ENCODE assay signal across 11 cellular contexts in the genomic region with DNA sequence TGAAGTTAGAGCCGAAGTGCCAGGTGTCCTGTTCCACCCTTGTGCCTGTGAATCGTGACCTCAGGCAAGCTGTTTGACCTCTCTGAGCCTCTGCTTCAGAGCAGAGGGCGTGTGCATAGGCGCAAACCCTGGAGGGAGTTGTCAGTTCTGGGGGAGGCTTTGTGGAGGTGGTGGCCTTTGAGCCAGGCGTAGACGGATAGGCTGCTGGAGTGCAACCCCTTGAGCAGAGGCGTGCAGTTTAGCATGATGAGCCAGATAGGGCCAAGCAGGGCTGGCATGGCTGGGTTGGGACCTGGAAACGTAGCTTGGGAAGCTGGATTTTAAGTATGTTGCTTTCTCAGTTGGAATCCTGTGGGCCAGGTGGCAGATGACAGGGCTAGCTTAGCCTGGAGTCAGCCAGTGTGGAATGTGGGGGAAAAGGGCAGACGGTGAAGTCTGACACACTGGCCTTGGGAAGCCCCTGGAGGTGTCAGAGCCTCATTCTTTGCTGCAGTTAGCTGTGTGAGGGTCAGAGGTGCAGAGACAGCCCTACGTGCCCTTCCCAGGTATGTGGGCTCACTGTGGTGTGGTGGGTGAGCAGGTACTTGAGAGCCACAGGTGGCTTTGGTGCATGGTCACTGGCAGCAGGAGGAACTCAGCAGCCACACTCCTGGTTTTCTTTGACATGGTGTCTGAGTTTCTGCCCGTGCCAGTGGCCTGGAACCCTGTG.
DNase-seq lines count a peak whose midpoint lies in the region; ATAC-seq, FAIRE-seq and TF ChIP-seq lines count a peak whose summit lies in the region.
"Had no signal": no experiment of that assay in that cellular context is flagged by ENCODE, and none has a peak within 500 bp of the region (broad histone marks: within the 10 kb centered on the region; RNA-seq: fewer than 3 reads in every experiment).

No MANE protein-coding gene starts in this region.

- POLR2A ChIA-PET in HepG2 (lab: Yijun Ruan, JAX), result interaction anchor here (1.1 to 2.0 kb wide), 3 partner anchors 10 to 116 kb away, joined by 3 to 6 read pairs (median 3); no protein-coding TSS in a partner anchor

- no TSS peak for BruUV-seq in HepG2 (replicated peaks; lab: Mats Ljungman, UMichigan)

- no peaks in the 10 kb centered on the region for H4K20me1 ChIP-seq in HepG2 (ENCODE audit: insufficient read depth, low read length)

- no peak for TF ChIP-seq POLR2A in HepG2 (IDR thresholded peaks at IDR 0.05; ENCODE audit: insufficient read depth in 1 of 2, low read depth in 2 of 2, low read length in 2 of 2)
- no peak for TF ChIP-seq POLR2A in testis (IDR thresholded peaks at IDR 0.05)

- TF ChIP-seq RAD21 in HepG2 (CRISPR knock-in tag; IDR thresholded peaks at IDR 0.05), result no peak

- H3K4me1 ChIP-seq in HUES64 (ENCODE audit: insufficient read depth, low read length), result peaks cover 44% of the 10 kb centered on the region
- peaks cover 91% of the 10 kb centered on the region for H3K4me1 ChIP-seq in HepG2 (ENCODE audit: insufficient read depth, low read length)
- H3K4me1 ChIP-seq in testis, result peaks cover 73% of the 10 kb centered on the region

- in situ Hi-C loops in HepG2 (cut with HindIII; ENCODE audit: extremely low pct_ligation_motif_present, low pct_unique_long_range_greater_than_20kb), result loop anchor here (10.0 to 25.0 kb wide), 2 partner anchors 120 to 242 kb away; no protein-coding TSS in a partner anchor

- intact Hi-C loops in HepG2 (cut with micrococcal nuclease; ENCODE audit: unreplicated experiment), result loop anchor here (1.0 to 10.0 kb wide), 4 partner anchors 80 to 248 kb away; no protein-coding TSS in a partner anchor
- intact Hi-C loops in testis (cut with DNase I; ENCODE audit: low total_unique reads), result no loop called here

- H3K27me3 ChIP-seq in HUES64 (ENCODE audit: insufficient read depth, low read length) (no peaks in the 10 kb centered on the region), HepG2 (ENCODE audit: control insufficient read depth in 1 of 2, insufficient read depth in 2 of 2, low read length in 2 of 2) (no peaks in the 10 kb centered on the region), testis (no peaks in the 10 kb centered on the region)

- no peak for TF ChIP-seq CTCF in HepG2 (CRISPR knock-in tag; IDR thresholded peaks at IDR 0.05)
- TF ChIP-seq CTCF in testis (IDR thresholded peaks at IDR 0.05), result no peak

- TF ChIP-seq EP300 in HepG2 (IDR thresholded peaks at IDR 0.05; ENCODE audit: low read depth in 2 of 2, low read length in 2 of 2) (no peak), HepG2 (CRISPR knock-in tag; IDR thresholded peaks at IDR 0.05; ENCODE audit: borderline replicate concordance) (peak; percentile 9; the same call in 1 of the 2 replicates)

- H3K27ac ChIP-seq in HUES64 (ENCODE audit: low read depth, low read length), result 0 out of 2 replicates have a peak overlapping the region, but pooled peaks have one; percentile 7
- H3K27ac ChIP-seq in HepG2 (ENCODE audit: extremely low read length, insufficient read depth, low read length), result peak overlapping the region; percentile 48
- H3K27ac ChIP-seq in testis, result peak overlapping the region; percentile 89 to 95
- H3K27ac ChIP-seq: SK-N-MC had no signal

- H3K36me3 ChIP-seq in HUES64 (ENCODE audit: insufficient read depth, low read length) (no peaks in the 10 kb centered on the region), HepG2 (replicated peaks in 1 of 2; ENCODE audit: control insufficient read depth in 1 of 2, insufficient read depth in 2 of 2, low read length in 2 of 2) (peaks cover under 1 to 17% of the 10 kb centered on the region in 2 experiments; a peak in 4 of 5 replicates), testis (ENCODE audit: low read depth, missing control alignments) (no peaks in the 10 kb centered on the region)
- H3K36me3 ChIP-seq: HAP-1 had no signal

- H3K4me3 ChIP-seq in HUES64 (ENCODE audit: low read length) (no peak overlapping the region), HepG2 (replicated peaks in 1 of 3; ENCODE audit: insufficient read depth in 1 of 3, low read depth in 2 of 3, low read length in 3 of 3) (peak overlapping the region; percentile 25 to 85 (median 70); a peak in 5 of 6 replicates), testis (peak overlapping the region in 1 of 2 donors; percentile 68)
- H3K4me3 ChIP-seq: HAP-1, SK-N-MC had no signal

- H3K9ac ChIP-seq in HUES64 (ENCODE audit: low read depth, low read length) (no peak overlapping the region; the same call in 1 of the 2 replicates), HepG2 (ENCODE audit: insufficient read depth, low read depth, low read length) (peak overlapping the region; percentile 75)

- ATAC-seq in HepG2, result peak; percentile 57

- no peak for FAIRE-seq in HepG2 (lab: Jason Lieb, UNC)

- 78% methylated on average over 11 of the region's 11 CpGs for WGBS in HUES64
- WGBS in HepG2 (ENCODE audit: low lambda C conversion rate), result 9% methylated on average over 8 of the region's 11 CpGs
- 44 to 60% methylated on average over 8 to 11 of the region's 11 CpGs for WGBS in testis, 2 donors

- no peak overlapping the region for H2AFZ ChIP-seq in HepG2 (ENCODE audit: low read length)

- H3K9me3 ChIP-seq in HUES64 (ENCODE audit: insufficient read depth, low read depth, low read length) (no peaks in the 10 kb centered on the region), HepG2 (ENCODE audit: low read length) (no peaks in the 10 kb centered on the region), testis (no peaks in the 10 kb centered on the region)
- H3K9me3 ChIP-seq: HAP-1 had no signal

- DNase-seq in astrocyte of the hippocampus (ENCODE audit: low read depth, low spot score) (peak; percentile 62), HepG2 (ENCODE audit: low spot score) (peak; percentile 61), testis (peak; percentile 83), SIG-M5 treated with dmso at 0.1 percent for 504 hours (lab: John Stamatoyannopoulos, UW; ENCODE audit: unreplicated experiment) (no peak), cortex of kidney (lab: John Stamatoyannopoulos, UW) (no peak), NCI-H2107 treated with DMSO at 0.1 percent for 48 hours (lab: John Stamatoyannopoulos, UW; ENCODE audit: unreplicated experiment) (no peak)
- no peak for DNase-seq in stimulated activated naive CD4-positive, alpha-beta T cell treated with Interleukin-2 at 50 U/mL for 16 hours (lab: John Stamatoyannopoulos, UW)
- DNase-seq: NCI-H1048 had no signal

- H3K79me2 ChIP-seq in HepG2 (ENCODE audit: insufficient read depth, low read length), result peaks cover 70% of the 10 kb centered on the region

- CTCF ChIA-PET in HepG2 (lab: Yijun Ruan, JAX; ENCODE audit: low intra/inter-chr PET ratio, low total read pairs), result interaction anchor here (1.4 kb wide), 1 partner anchor 116 kb away, joined by 7 read pairs; no protein-coding TSS in a partner anchor

- peak overlapping the region; percentile 76 for H3K4me2 ChIP-seq in HepG2 (ENCODE audit: low read depth, low read length)

TF ChIP-seq in HepG2, 621 proteins besides CTCF, POLR2A, EP300 and RAD21 (continues in another document):
- TF ChIP-seq SMARCC2 (IDR thresholded peaks at IDR 0.05) (no peak), EZH2 (conservative IDR thresholded peaks at IDR 0.05; ENCODE audit: low read depth, low read length) (no peak), HOXA3 (CRISPR knock-in tag; IDR thresholded peaks at IDR 0.05) (no peak)
- TF ChIP-seq, protein P1, sequence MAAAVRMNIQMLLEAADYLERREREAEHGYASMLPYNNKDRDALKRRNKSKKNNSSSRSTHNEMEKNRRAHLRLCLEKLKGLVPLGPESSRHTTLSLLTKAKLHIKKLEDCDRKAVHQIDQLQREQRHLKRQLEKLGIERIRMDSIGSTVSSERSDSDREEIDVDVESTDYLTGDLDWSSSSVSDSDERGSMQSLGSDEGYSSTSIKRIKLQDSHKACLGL (CRISPR knock-in tag; IDR thresholded peaks at IDR 0.05), result no peak
- TF ChIP-seq, protein P2, sequence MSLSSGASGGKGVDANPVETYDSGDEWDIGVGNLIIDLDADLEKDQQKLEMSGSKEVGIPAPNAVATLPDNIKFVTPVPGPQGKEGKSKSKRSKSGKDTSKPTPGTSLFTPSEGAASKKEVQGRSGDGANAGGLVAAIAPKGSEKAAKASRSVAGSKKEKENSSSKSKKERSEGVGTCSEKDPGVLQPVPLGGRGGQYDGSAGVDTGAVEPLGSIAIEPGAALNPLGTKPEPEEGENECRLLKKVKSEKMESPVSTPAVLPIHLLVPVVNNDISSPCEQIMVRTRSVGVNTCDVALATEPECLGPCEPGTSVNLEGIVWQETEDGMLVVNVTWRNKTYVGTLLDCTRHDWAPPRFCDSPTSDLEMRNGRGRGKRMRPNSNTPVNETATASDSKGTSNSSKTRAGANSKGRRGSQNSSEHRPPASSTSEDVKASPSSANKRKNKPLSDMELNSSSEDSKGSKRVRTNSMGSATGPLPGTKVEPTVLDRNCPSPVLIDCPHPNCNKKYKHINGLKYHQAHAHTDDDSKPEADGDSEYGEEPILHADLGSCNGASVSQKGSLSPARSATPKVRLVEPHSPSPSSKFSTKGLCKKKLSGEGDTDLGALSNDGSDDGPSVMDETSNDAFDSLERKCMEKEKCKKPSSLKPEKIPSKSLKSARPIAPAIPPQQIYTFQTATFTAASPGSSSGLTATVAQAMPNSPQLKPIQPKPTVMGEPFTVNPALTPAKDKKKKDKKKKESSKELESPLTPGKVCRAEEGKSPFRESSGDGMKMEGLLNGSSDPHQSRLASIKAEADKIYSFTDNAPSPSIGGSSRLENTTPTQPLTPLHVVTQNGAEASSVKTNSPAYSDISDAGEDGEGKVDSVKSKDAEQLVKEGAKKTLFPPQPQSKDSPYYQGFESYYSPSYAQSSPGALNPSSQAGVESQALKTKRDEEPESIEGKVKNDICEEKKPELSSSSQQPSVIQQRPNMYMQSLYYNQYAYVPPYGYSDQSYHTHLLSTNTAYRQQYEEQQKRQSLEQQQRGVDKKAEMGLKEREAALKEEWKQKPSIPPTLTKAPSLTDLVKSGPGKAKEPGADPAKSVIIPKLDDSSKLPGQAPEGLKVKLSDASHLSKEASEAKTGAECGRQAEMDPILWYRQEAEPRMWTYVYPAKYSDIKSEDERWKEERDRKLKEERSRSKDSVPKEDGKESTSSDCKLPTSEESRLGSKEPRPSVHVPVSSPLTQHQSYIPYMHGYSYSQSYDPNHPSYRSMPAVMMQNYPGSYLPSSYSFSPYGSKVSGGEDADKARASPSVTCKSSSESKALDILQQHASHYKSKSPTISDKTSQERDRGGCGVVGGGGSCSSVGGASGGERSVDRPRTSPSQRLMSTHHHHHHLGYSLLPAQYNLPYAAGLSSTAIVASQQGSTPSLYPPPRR (CRISPR knock-in tag; IDR thresholded peaks at IDR 0.05; ENCODE audit: borderline replicate concordance), result no peak

Comparison
In these comparisons a context has a peak if more than half of its experiments do, and no peak if none do; other contexts are left out.
1. H3K27ac ChIP-seq: peak in every context shown above with its lines; median percentile 92 in testis; 48 in HepG2; 7 in HUES64.
2. DNase-seq: peak in astrocyte of the hippocampus (single experiment), HepG2 (single experiment) and testis (single experiment); none in stimulated activated naive CD4-positive, alpha-beta T cell treated with Interleukin-2 at 50 U/mL for 16 hours (single experiment), SIG-M5 treated with dmso at 0.1 percent for 504 hours (single experiment), cortex of kidney (single experiment) and NCI-H2107 treated with DMSO at 0.1 percent for 48 hours (single experiment).